Comparison of ENCODE assay signal across 2 cellular contexts in genomic region chr14:68735836-68736235, GRCh38.
TF ChIP-seq lines count a peak whose summit lies in the region.

No MANE protein-coding gene starts in this region.

TF ChIP-seq in K562, 482 proteins besides CTCF, POLR2A, EP300 and RAD21:
- TF ChIP-seq ZNF184 (CRISPR knock-in tag; IDR thresholded peaks at IDR 0.05): no peak
- TF ChIP-seq KAT8 (IDR thresholded peaks at IDR 0.05; ENCODE audit: low read depth): no peak
- TF ChIP-seq POLR2AphosphoS5 (IDR thresholded peaks at IDR 0.05; ENCODE audit: control insufficient read depth, insufficient read depth, low read depth, low read length): no peak
- no peak for TF ChIP-seq ZNF518B (CRISPR knock-in tag; IDR thresholded peaks at IDR 0.05)
- no peak for TF ChIP-seq CBX2 (IDR thresholded peaks at IDR 0.05; ENCODE audit: insufficient read depth, low read length, poor library complexity, severe bottlenecking)
- no peak for TF ChIP-seq SIN3A (IDR thresholded peaks at IDR 0.05; ENCODE audit: borderline replicate concordance in 2 of 2, control insufficient read depth in 1 of 2, low read depth in 2 of 2, low read length in 2 of 2)
- no peak for TF ChIP-seq CEBPB (tag; IDR thresholded peaks at IDR 0.05)

TF ChIP-seq in WTC11, 78 proteins besides CTCF, POLR2A, EP300 and RAD21:
- TF ChIP-seq ZNF425 (CRISPR knock-in tag; conservative IDR thresholded peaks at IDR 0.05) (no peak), ZNF423 (CRISPR knock-in tag; IDR thresholded peaks at IDR 0.05) (no peak), RORB (CRISPR knock-in tag; IDR thresholded peaks at IDR 0.05) (no peak), GRHL2 (CRISPR knock-in tag; IDR thresholded peaks at IDR 0.05; ENCODE audit: insufficient replicate concordance, severe bottlenecking) (no peak), PRRX2 (CRISPR knock-in tag; IDR thresholded peaks at IDR 0.05) (no peak), MAX (CRISPR knock-in tag; IDR thresholded peaks at IDR 0.05) (no peak), SMAD3 (CRISPR knock-in tag; IDR thresholded peaks at IDR 0.05; ENCODE audit: borderline replicate concordance) (no peak), GABPB1 (CRISPR knock-in tag; IDR thresholded peaks at IDR 0.05) (no peak), NFATC4 (CRISPR knock-in tag; IDR thresholded peaks at IDR 0.05) (no peak), ZNF317 (CRISPR knock-in tag; IDR thresholded peaks at IDR 0.05; ENCODE audit: borderline replicate concordance, low read depth) (no peak), GTF2I (CRISPR knock-in tag; conservative IDR thresholded peaks at IDR 0.05) (no peak)
